Comparison of ENCODE assay signal across 10 cellular contexts in genomic region chr18:56139792-56140254, GRCh38.
DNase-seq lines count a peak whose midpoint lies in the region; ATAC-seq and TF ChIP-seq lines count a peak whose summit lies in the region.
"Had no signal": no experiment of that assay in that cellular context is flagged by ENCODE, and none has a peak within 500 bp of the region (broad histone marks: within the 10 kb centered on the region; RNA-seq: fewer than 3 reads in every experiment).

No MANE protein-coding gene starts in this region.

- TF ChIP-seq POLR2A in esophagus squamous epithelium (IDR thresholded peaks at IDR 0.05), result no peak
- TF ChIP-seq POLR2A in Peyer's patch (IDR thresholded peaks at IDR 0.05), result no peak

- peak; percentile 48 for DNase-seq in LHCN-M2 (ENCODE audit: low read depth)
- no peak for DNase-seq in esophagus squamous epithelium (lab: John Stamatoyannopoulos, UW)
- peak; percentile 59 for DNase-seq in medulla oblongata (ENCODE audit: extremely low spot score)
- DNase-seq in superior temporal gyrus (ENCODE audit: extremely low spot score), result peak; percentile 40
- no peak for DNase-seq in Peyer's patch
- no peak for DNase-seq in NCI-H1417 (lab: John Stamatoyannopoulos, UW)
- no peak for DNase-seq in effector memory CD4-positive, alpha-beta T cell
- DNase-seq: stimulated activated CD8-positive, alpha-beta memory T cell treated with anti-CD3 and anti-CD28 coated beads, Interleukin-4, amount 100 ng/mL, for 48 hours; T-helper 9 cell had no signal

- H3K27me3 ChIP-seq in esophagus squamous epithelium (no peaks in the 10 kb centered on the region), Peyer's patch (no peaks in the 10 kb centered on the region)
- H3K27me3 ChIP-seq in effector memory CD4-positive, alpha-beta T cell (replicated peaks; ENCODE audit: control insufficient read depth, insufficient read depth, low read length, poor library complexity, severe bottlenecking), result no peaks in the 10 kb centered on the region

- H3K9me3 ChIP-seq in esophagus squamous epithelium (no peaks in the 10 kb centered on the region), Peyer's patch (no peaks in the 10 kb centered on the region)
- H3K9me3 ChIP-seq in effector memory CD4-positive, alpha-beta T cell (ENCODE audit: control insufficient read depth, low read length), result no peaks in the 10 kb centered on the region

- H3K36me3 ChIP-seq in esophagus squamous epithelium (no peaks in the 10 kb centered on the region), Peyer's patch (no peaks in the 10 kb centered on the region)
- H3K36me3 ChIP-seq in effector memory CD4-positive, alpha-beta T cell (ENCODE audit: control insufficient read depth, insufficient read depth, low read length), result no peaks in the 10 kb centered on the region

- TF ChIP-seq CTCF in esophagus squamous epithelium (IDR thresholded peaks at IDR 0.05) (no peak), Peyer's patch (IDR thresholded peaks at IDR 0.05) (no peak)

- intact Hi-C loops in esophagus squamous epithelium (cut with DNase I), result no loop called here

- 71 to 73% methylated on average over 4 to 7 of the region's 8 CpGs for WGBS in esophagus squamous epithelium, 2 donors

- H3K27ac ChIP-seq in esophagus squamous epithelium (peak overlapping the region; percentile 48 to 78 (median 71)), Peyer's patch (peak overlapping the region in 1 of 4 donors; percentile 56)
- no peak overlapping the region for H3K27ac ChIP-seq in effector memory CD4-positive, alpha-beta T cell (ENCODE audit: insufficient read depth, low read length, poor library complexity, severe bottlenecking)

- H3K4me1 ChIP-seq in esophagus squamous epithelium, result peaks cover 0 to 15% (median 0%) of the 10 kb centered on the region in 3 donors
- no peaks in the 10 kb centered on the region for H3K4me1 ChIP-seq in Peyer's patch
- no peaks in the 10 kb centered on the region for H3K4me1 ChIP-seq in effector memory CD4-positive, alpha-beta T cell (ENCODE audit: control insufficient read depth, insufficient read depth, low read length, poor library complexity, severe bottlenecking)

- ATAC-seq in HG03025 (IDR thresholded peaks at IDR 0.05; ENCODE audit: low FRiP score, unreplicated experiment), result no peak

- H3K4me3 ChIP-seq in esophagus squamous epithelium, result no peak overlapping the region
- H3K4me3 ChIP-seq in Peyer's patch, result no peak overlapping the region
- no peak overlapping the region for H3K4me3 ChIP-seq in effector memory CD4-positive, alpha-beta T cell (ENCODE audit: insufficient read depth, low read depth, low read length, poor library complexity, severe bottlenecking)

Comparison
In these comparisons a context has a peak if more than half of its experiments do, and no peak if none do; other contexts are left out.
1. DNase-seq: peak in LHCN-M2 (single experiment), medulla oblongata (single experiment) and superior temporal gyrus (single experiment); none in esophagus squamous epithelium (single experiment), Peyer's patch (0 of 3), NCI-H1417 (0 of 3) and effector memory CD4-positive, alpha-beta T cell (0 of 3).